In genomic region chr3:196793224-196793623, GRCh38 we compare ENCODE assay signal across 10 cellular contexts. TPM values are rescaled to one million over a fixed set of nuclear protein-coding genes. Genes with fewer than 3 reads are reported as not detected.
A peak's percentile ranks its signal among the peaks of the same experiment; 100 is the strongest.
DNase-seq lines count a peak whose midpoint lies in the region; ATAC-seq and TF ChIP-seq lines count a peak whose summit lies in the region.
"Had no signal": no experiment of that assay in that cellular context is flagged by ENCODE, and none has a peak within 500 bp of the region (broad histone marks: within the 10 kb centered on the region; RNA-seq: fewer than 3 reads in every experiment).

No MANE protein-coding gene starts in this region.

- peak overlapping the region; percentile 57; the same call in 1 of the 2 replicates for H3K27ac ChIP-seq in C4-2B

- H3K4me3 ChIP-seq in LNCaP clone FGC (ENCODE audit: low read depth, low read length), result peak overlapping the region; percentile 35; the same call in 1 of the 2 replicates

- peak overlapping the region; percentile 2 to 39 for H3K27ac Mint-ChIP-seq in effector memory CD8-positive, alpha-beta T cell

- H3K4me1 Mint-ChIP-seq in effector memory CD8-positive, alpha-beta T cell (ENCODE audit: low read depth in 2 of 2), result peaks cover 21 to 32% of the 10 kb centered on the region in 2 donors

- no peaks in the 10 kb centered on the region for H3K9me3 Mint-ChIP-seq in effector memory CD8-positive, alpha-beta T cell

- DNase-seq in LNCaP clone FGC (ENCODE audit: low read depth), result peak; percentile 84
- DNase-seq in effector memory CD8-positive, alpha-beta T cell, result no peak
- peak; percentile 42 for DNase-seq in mucosa of gallbladder (ENCODE audit: low spot score)
- DNase-seq in NCI-H2081 treated with DMSO at 0.1 percent for 48 hours (lab: John Stamatoyannopoulos, UW), result no peak
- no peak for DNase-seq in SHP77 (lab: John Stamatoyannopoulos, UW)
- no peak for DNase-seq in mesenteric fat pad (ENCODE audit: low spot score)
- DNase-seq: activated naive CD4-positive, alpha-beta T cell treated with Interleukin-2 at 50 U/mL for 16 hours; Karpas-422 had no signal

- TF ChIP-seq CTCF in C4-2B (conservative IDR thresholded peaks at IDR 0.05), result no peak
- TF ChIP-seq CTCF in LNCaP clone FGC (IDR thresholded peaks at IDR 0.05; ENCODE audit: control insufficient read depth, extremely low read depth, insufficient read depth), result no peak

- no peak overlapping the region for H3K4me3 Mint-ChIP-seq in effector memory CD8-positive, alpha-beta T cell

- ATAC-seq in effector memory CD8-positive, alpha-beta T cell (replicated peaks), result no peak
- no peak for ATAC-seq in GM18858 (IDR thresholded peaks at IDR 0.05; ENCODE audit: unreplicated experiment)

- no peaks in the 10 kb centered on the region for H3K27me3 Mint-ChIP-seq in effector memory CD8-positive, alpha-beta T cell

- peaks cover 10% of the 10 kb centered on the region for H3K36me3 Mint-ChIP-seq in effector memory CD8-positive, alpha-beta T cell (ENCODE audit: insufficient read depth)

RNA-seq across cellular contexts. Expression of gene PAK2, which starts 53.6 kb away (rescaled TPM):
- total RNA-seq in mucosa of gallbladder (63.4 TPM), mesenteric fat pad (105 TPM)

Comparison
In these comparisons a context has a peak if more than half of its experiments do, and no peak if none do; other contexts are left out.
1. DNase-seq: peak in LNCaP clone FGC (single experiment) and mucosa of gallbladder (single experiment); none in effector memory CD8-positive, alpha-beta T cell (0 of 3), NCI-H2081 treated with DMSO at 0.1 percent for 48 hours (single experiment), SHP77 (0 of 2) and mesenteric fat pad (single experiment).